ENCODE assay signal across 8 cellular contexts in genomic region chr22:49847751-49848689, GRCh38. TPM values are rescaled to one million over a fixed set of nuclear protein-coding genes. Genes with fewer than 3 reads are reported as not detected.
DNase-seq lines count a peak whose midpoint lies in the region; ATAC-seq and TF ChIP-seq lines count a peak whose summit lies in the region.
"Had no signal": no experiment of that assay in that cellular context is flagged by ENCODE, and none has a peak within 500 bp of the region (broad histone marks: within the 10 kb centered on the region; RNA-seq: fewer than 3 reads in every experiment).

No MANE protein-coding gene starts in this region.

- no peaks in the 10 kb centered on the region for H3K9me3 Mint-ChIP-seq in activated CD4-positive, alpha-beta memory T cell treated with anti-CD3 and anti-CD28 coated beads for 36 hours
- H3K9me3 Mint-ChIP-seq in HFFc6: no peaks in the 10 kb centered on the region

- peak overlapping the region; percentile 32 for H3K4me3 Mint-ChIP-seq in activated CD4-positive, alpha-beta memory T cell treated with anti-CD3 and anti-CD28 coated beads for 36 hours
- no peak overlapping the region for H3K4me3 Mint-ChIP-seq in HFFc6

- POLR2A ChIA-PET in HEK293 (lab: Yijun Ruan, JAX): interaction anchor here (1.0 kb wide), 1 partner anchor 9 kb away, joined by 3 read pairs; no protein-coding TSS in a partner anchor
- POLR2A ChIA-PET in activated CD4-positive, alpha-beta memory T cell treated with anti-CD3 and anti-CD28 coated beads for 36 hours (lab: Charles Lee): interaction anchor here (0.5 to 1.6 kb wide), 2 partner anchors 10 to 39 kb away, joined by 4 read pairs; no protein-coding TSS in a partner anchor

- no CpG with 5 or more reads among the region's 64 CpGs for WGBS in iPS DF 6.9 (ENCODE audit: insufficient coverage, insufficient read length)

- peaks cover 11% of the 10 kb centered on the region for H3K4me1 Mint-ChIP-seq in activated CD4-positive, alpha-beta memory T cell treated with anti-CD3 and anti-CD28 coated beads for 36 hours (ENCODE audit: low read depth)
- H3K4me1 Mint-ChIP-seq in HFFc6 (ENCODE audit: low read depth): peaks cover 9% of the 10 kb centered on the region; the same call in 1 of the 2 replicates

- H3K27ac Mint-ChIP-seq in activated CD4-positive, alpha-beta memory T cell treated with anti-CD3 and anti-CD28 coated beads for 36 hours: no peak overlapping the region
- no peak overlapping the region for H3K27ac Mint-ChIP-seq in HFFc6

- H3K4me3 ChIP-seq in HEK293 (ENCODE audit: low read depth, low read length) (peak overlapping the region; percentile 5), iPS DF 6.9 (ENCODE audit: low read length) (peak overlapping the region; percentile 59; the same call in 1 of the 2 replicates), skeletal muscle tissue (ENCODE audit: low read length in 3 of 3) (peak overlapping the region in 2 of 3 donors; percentile 21 to 45)

- no peaks in the 10 kb centered on the region for H3K4me1 ChIP-seq in HEK293 (ENCODE audit: control insufficient read depth, insufficient read depth, low read length)
- H3K4me1 ChIP-seq in iPS DF 6.9 (ENCODE audit: control insufficient read depth, insufficient read depth, low read length): no peaks in the 10 kb centered on the region; the same call in 1 of the 2 replicates
- peaks cover 2 to 5% (median 3%) of the 10 kb centered on the region in 3 donors for H3K4me1 ChIP-seq in skeletal muscle tissue (ENCODE audit: control insufficient read depth in 3 of 3, insufficient read depth in 3 of 3, low read length in 3 of 3)

- no peak for ATAC-seq in GM19467 (IDR thresholded peaks at IDR 0.05; ENCODE audit: unreplicated experiment)

- CTCF ChIA-PET in HEK293 (lab: Yijun Ruan, JAX): interaction anchor here (0.6 to 0.9 kb wide), 2 partner anchors 11 to 539 kb away, joined by 3 read pairs; no protein-coding TSS in a partner anchor
- CTCF ChIA-PET in activated CD4-positive, alpha-beta memory T cell treated with anti-CD3 and anti-CD28 coated beads for 36 hours (lab: Charles Lee): no interaction called here

- H3K27me3 ChIP-seq in iPS DF 6.9 (ENCODE audit: control insufficient read depth, insufficient read depth, low read length) (peaks cover 58% of the 10 kb centered on the region), skeletal muscle tissue (ENCODE audit: control insufficient read depth in 3 of 3, insufficient read depth in 3 of 3, low read length in 3 of 3) (peaks cover 25 to 60% (median 47%) of the 10 kb centered on the region in 3 donors)

- no peak overlapping the region for H3K27ac ChIP-seq in HEK293 (ENCODE audit: extremely low read depth, low read depth, low read length)
- H3K27ac ChIP-seq in iPS DF 6.9 (ENCODE audit: low read length): no peak overlapping the region
- no peak overlapping the region for H3K27ac ChIP-seq in skeletal muscle tissue (ENCODE audit: low read depth, low read length)

- H3K9ac ChIP-seq in skeletal muscle tissue (ENCODE audit: low read depth in 1 of 3, low read length in 3 of 3): peak overlapping the region in 1 of 3 donors; percentile 16

- H3K9me3 ChIP-seq in HEK293 (ENCODE audit: control insufficient read depth, insufficient read depth, low read depth, low read length) (no peaks in the 10 kb centered on the region), iPS DF 6.9 (ENCODE audit: control insufficient read depth, insufficient read depth, low read length) (no peaks in the 10 kb centered on the region), skeletal muscle tissue (ENCODE audit: control insufficient read depth in 3 of 3, low read length in 3 of 3) (no peaks in the 10 kb centered on the region)

- intact Hi-C loops in activated CD4-positive, alpha-beta memory T cell treated with anti-CD3 and anti-CD28 coated beads for 36 hours (cut with micrococcal nuclease): no loop called here

- H3K36me3 ChIP-seq in HEK293 (ENCODE audit: control insufficient read depth in 2 of 2, insufficient read depth in 1 of 2, low read length in 2 of 2): no peaks in the 10 kb centered on the region
- H3K36me3 ChIP-seq in iPS DF 6.9 (ENCODE audit: control insufficient read depth, insufficient read depth, low read length): no peaks in the 10 kb centered on the region; the same call in 1 of the 2 replicates
- H3K36me3 ChIP-seq in skeletal muscle tissue (ENCODE audit: control insufficient read depth in 3 of 3, insufficient read depth in 3 of 3, low read length in 3 of 3): no peaks in the 10 kb centered on the region

- no peak for TF ChIP-seq CTCF in HEK293 (tag by site-specific recombination; IDR thresholded peaks at IDR 0.05)
- no peak for TF ChIP-seq CTCF in HFFc6 (IDR thresholded peaks at IDR 0.05)

- H3K27me3 Mint-ChIP-seq in activated CD4-positive, alpha-beta memory T cell treated with anti-CD3 and anti-CD28 coated beads for 36 hours: peaks cover 6% of the 10 kb centered on the region
- peaks cover 48% of the 10 kb centered on the region for H3K27me3 Mint-ChIP-seq in HFFc6 (ENCODE audit: insufficient read depth)

- no peaks in the 10 kb centered on the region for H3K36me3 Mint-ChIP-seq in activated CD4-positive, alpha-beta memory T cell treated with anti-CD3 and anti-CD28 coated beads for 36 hours
- H3K36me3 Mint-ChIP-seq in HFFc6 (ENCODE audit: low read depth): no peaks in the 10 kb centered on the region

- no peak for DNase-seq in activated CD4-positive, alpha-beta memory T cell treated with anti-CD3 and anti-CD28 coated beads for 36 hours
- no peak for DNase-seq in iPS DF 6.9 (ENCODE audit: low read depth, low spot score)
- no peak for DNase-seq in HFFc6
- no peak for DNase-seq in stimulated activated CD4-positive, alpha-beta T cell treated with anti-CD3 and anti-CD28 coated beads, Interleukin-4, amount 100 ng/mL, for 24 hours
- DNase-seq: NCI-H1436 treated with DMSO at 0.1 percent for 48 hours had no signal

TF ChIP-seq in HEK293, 187 proteins besides CTCF, POLR2A, EP300 and RAD21:
- TF ChIP-seq ZNF571 (tag by site-specific recombination; IDR thresholded peaks at IDR 0.05) (no peak), HOXD13 (CRISPR knock-in tag; IDR thresholded peaks at IDR 0.05; ENCODE audit: borderline replicate concordance) (no peak), ZSCAN18 (tag by site-specific recombination; IDR thresholded peaks at IDR 0.05) (no peak), ZNF175 (tag by site-specific recombination; IDR thresholded peaks at IDR 0.05) (no peak), ZNF114 (tag by site-specific recombination; IDR thresholded peaks at IDR 0.05) (no peak), ZNF473 (tag by site-specific recombination; IDR thresholded peaks at IDR 0.05) (no peak)

RNA-seq across cellular contexts. Expression of gene ZBED4, which starts 5.6 kb away (rescaled TPM):
- total RNA-seq in activated CD4-positive, alpha-beta memory T cell treated with anti-CD3 and anti-CD28 coated beads for 36 hours: 10 to 100 TPM; 18.4 TPM
- total RNA-seq in skeletal muscle tissue: 8.4 TPM
- 10 to 100 TPM in 1 of 6 experiments, 1 to 10 TPM in 5; 7.9 to 10.9 (median 9.0) TPM for total RNA-seq in HFFc6 (2021; fragmentation: NEBNext Ultra II Directional; extraction: Animal tissue kit (Norgen Biotek cat#: 25700))

RNA-seq across cellular contexts. Expression of gene BRD1, which starts 20.3 kb away (rescaled TPM):
- total RNA-seq in activated CD4-positive, alpha-beta memory T cell treated with anti-CD3 and anti-CD28 coated beads for 36 hours: 10 to 100 TPM; 27.5 to 30.2 TPM
- 27.1 TPM for total RNA-seq in skeletal muscle tissue
- 10 to 100 TPM; 17.2 to 20.8 (median 18.1) TPM for total RNA-seq in HFFc6 (2021; fragmentation: NEBNext Ultra II Directional; extraction: Animal tissue kit (Norgen Biotek cat#: 25700))

Comparison
In these comparisons a context has a peak if more than half of its experiments do, and no peak if none do; other contexts are left out.
1. H3K4me3 ChIP-seq: peak in every context shown above with its lines; median percentile 59 in iPS DF 6.9; 33 in skeletal muscle tissue; 5 in HEK293.